12 cellular contexts compared by ENCODE assay signal in genomic region chr11:128501008-128501407, GRCh38.
DNase-seq lines count a peak whose midpoint lies in the region; ATAC-seq and TF ChIP-seq lines count a peak whose summit lies in the region.
"Had no signal": no experiment of that assay in that cellular context is flagged by ENCODE, and none has a peak within 500 bp of the region (broad histone marks: within the 10 kb centered on the region; RNA-seq: fewer than 3 reads in every experiment).

No MANE protein-coding gene starts in this region.

- H3K9me3 Mint-ChIP-seq in activated CD8-positive, alpha-beta memory T cell treated with anti-CD3 and anti-CD28 coated beads, Interleukin-2, amount 10 ng/mL, durations not matched to agents 7 days and 5 days (ENCODE audit: low read depth), result no peaks in the 10 kb centered on the region
- no peaks in the 10 kb centered on the region for H3K9me3 Mint-ChIP-seq in activated CD4-positive, alpha-beta memory T cell treated with anti-CD3 and anti-CD28 coated beads for 36 hours

- ATAC-seq in activated CD8-positive, alpha-beta memory T cell treated with anti-CD3 and anti-CD28 coated beads, Interleukin-2, amount 10 ng/mL, durations not matched to agents 7 days and 5 days, result peak; percentile 11
- no peak for ATAC-seq in left lung
- ATAC-seq: psoas muscle had no signal

- H3K27ac Mint-ChIP-seq in activated CD8-positive, alpha-beta memory T cell treated with anti-CD3 and anti-CD28 coated beads, Interleukin-2, amount 10 ng/mL, durations not matched to agents 7 days and 5 days, result peak overlapping the region; percentile 87
- peak overlapping the region; percentile 96 for H3K27ac Mint-ChIP-seq in activated CD4-positive, alpha-beta memory T cell treated with anti-CD3 and anti-CD28 coated beads for 36 hours

- TF ChIP-seq CTCF in left lung (IDR thresholded peaks at IDR 0.05) (no peak), suprapubic skin (IDR thresholded peaks at IDR 0.05) (no peak)

- H3K4me1 Mint-ChIP-seq in activated CD8-positive, alpha-beta memory T cell treated with anti-CD3 and anti-CD28 coated beads, Interleukin-2, amount 10 ng/mL, durations not matched to agents 7 days and 5 days, result peaks cover 96% of the 10 kb centered on the region
- H3K4me1 Mint-ChIP-seq in activated CD4-positive, alpha-beta memory T cell treated with anti-CD3 and anti-CD28 coated beads for 36 hours (ENCODE audit: low read depth), result peaks cover 94% of the 10 kb centered on the region

- no peak for TF ChIP-seq POLR2A in suprapubic skin (IDR thresholded peaks at IDR 0.05)

- WGBS in suprapubic skin, result 61% methylated on average over 4 of the region's 4 CpGs

- no peak for TF ChIP-seq EP300 in suprapubic skin (IDR thresholded peaks at IDR 0.05)

- H3K4me3 Mint-ChIP-seq in activated CD8-positive, alpha-beta memory T cell treated with anti-CD3 and anti-CD28 coated beads, Interleukin-2, amount 10 ng/mL, durations not matched to agents 7 days and 5 days, result peak overlapping the region; percentile 66
- H3K4me3 Mint-ChIP-seq in activated CD4-positive, alpha-beta memory T cell treated with anti-CD3 and anti-CD28 coated beads for 36 hours, result peak overlapping the region; percentile 74

- H3K27me3 ChIP-seq in left lung (no peaks in the 10 kb centered on the region), suprapubic skin (no peaks in the 10 kb centered on the region)

- no peaks in the 10 kb centered on the region for H3K27me3 Mint-ChIP-seq in activated CD8-positive, alpha-beta memory T cell treated with anti-CD3 and anti-CD28 coated beads, Interleukin-2, amount 10 ng/mL, durations not matched to agents 7 days and 5 days
- no peaks in the 10 kb centered on the region for H3K27me3 Mint-ChIP-seq in activated CD4-positive, alpha-beta memory T cell treated with anti-CD3 and anti-CD28 coated beads for 36 hours

- H3K4me3 ChIP-seq in left lung, result no peak overlapping the region
- no peak overlapping the region for H3K4me3 ChIP-seq in suprapubic skin
- H3K4me3 ChIP-seq: psoas muscle had no signal

- H3K4me1 ChIP-seq in left lung (peaks cover 69 to 100% of the 10 kb centered on the region in 2 donors), suprapubic skin (peaks cover 70% of the 10 kb centered on the region)

- POLR2A ChIA-PET in activated CD4-positive, alpha-beta memory T cell treated with anti-CD3 and anti-CD28 coated beads for 36 hours (lab: Charles Lee), result interaction anchor here (0.6 to 22.3 kb wide), 8 partner anchors 13 to 210 kb away, joined by 3 to 600 read pairs (median 8); no protein-coding TSS in a partner anchor

- H3K36me3 Mint-ChIP-seq in activated CD8-positive, alpha-beta memory T cell treated with anti-CD3 and anti-CD28 coated beads, Interleukin-2, amount 10 ng/mL, durations not matched to agents 7 days and 5 days, result peaks cover 73% of the 10 kb centered on the region
- H3K36me3 Mint-ChIP-seq in activated CD4-positive, alpha-beta memory T cell treated with anti-CD3 and anti-CD28 coated beads for 36 hours, result peaks cover 77% of the 10 kb centered on the region

- no peaks in the 10 kb centered on the region for H3K9me3 ChIP-seq in left lung
- H3K9me3 ChIP-seq in suprapubic skin, result no peaks in the 10 kb centered on the region
- H3K9me3 ChIP-seq: psoas muscle had no signal

- no peaks in the 10 kb centered on the region for H3K36me3 ChIP-seq in left lung
- no peaks in the 10 kb centered on the region for H3K36me3 ChIP-seq in suprapubic skin

- intact Hi-C loops in activated CD4-positive, alpha-beta memory T cell treated with anti-CD3 and anti-CD28 coated beads for 36 hours (cut with micrococcal nuclease), result loop anchor here (5.0 to 10.0 kb wide), 2 partner anchors 329 to 466 kb away; no protein-coding TSS in a partner anchor
- intact Hi-C loops in left lung (cut with DNase I), result no loop called here

- no peak for DNase-seq in activated CD8-positive, alpha-beta memory T cell treated with anti-CD3 and anti-CD28 coated beads, Interleukin-2, amount 10 ng/mL, durations not matched to agents 7 days and 5 days
- no peak for DNase-seq in activated CD8-positive, alpha-beta memory T cell treated with anti-CD3 and anti-CD28 coated beads for 24 hours
- no peak for DNase-seq in activated CD4-positive, alpha-beta memory T cell treated with anti-CD3 and anti-CD28 coated beads for 36 hours
- DNase-seq in left lung, result no peak
- DNase-seq in suprapubic skin (ENCODE audit: low spot score in 2 of 2), result no peak
- DNase-seq in DMS 273 treated with DMSO at 0.1 percent for 48 hours (lab: John Stamatoyannopoulos, UW), result no peak
- DNase-seq in ureter (ENCODE audit: low spot score), result no peak
- no peak for DNase-seq in NCI-H1417 treated with DMSO at 0.1 percent for 48 hours (lab: John Stamatoyannopoulos, UW)
- DNase-seq: anterior cingulate cortex, erythroblast, NCI-H1092 treated with DMSO at 0.1 percent for 48 hours, psoas muscle had no signal

- CTCF ChIA-PET in activated CD8-positive, alpha-beta memory T cell treated with anti-CD3 and anti-CD28 coated beads, Interleukin-2, amount 10 ng/mL, durations not matched to agents 7 days and 5 days (lab: Charles Lee), result interaction anchor here (0.7 to 14.7 kb wide), 8 partner anchors 10 to 211 kb away, joined by 3 to 108 read pairs (median 6); no protein-coding TSS in a partner anchor
- CTCF ChIA-PET in activated CD4-positive, alpha-beta memory T cell treated with anti-CD3 and anti-CD28 coated beads for 36 hours (lab: Charles Lee), result interaction anchor here (1.0 to 2.6 kb wide), 6 partner anchors 10 to 256 kb away, joined by 3 to 12 read pairs (median 4); no protein-coding TSS in a partner anchor

- peak overlapping the region; percentile 30 to 63 for H3K27ac ChIP-seq in left lung
- peak overlapping the region; percentile 3 for H3K27ac ChIP-seq in suprapubic skin
